In genomic region chr2:235641956-235642355, GRCh38 we compare ENCODE assay signal across 15 cellular contexts.
DNase-seq lines count a peak whose midpoint lies in the region; ATAC-seq and TF ChIP-seq lines count a peak whose summit lies in the region.
"Had no signal": no experiment of that assay in that cellular context is flagged by ENCODE, and none has a peak within 500 bp of the region (broad histone marks: within the 10 kb centered on the region; RNA-seq: fewer than 3 reads in every experiment).

No MANE protein-coding gene starts in this region.

- no peak overlapping the region for H3K23ac ChIP-seq in H9 (ENCODE audit: insufficient read length, low read depth, low read length)

- no peaks in the 10 kb centered on the region for H3K23me2 ChIP-seq in H9 (ENCODE audit: insufficient read length, low read depth, low read length, poor library complexity, severe bottlenecking)

- TF ChIP-seq EP300 in gastroesophageal sphincter (IDR thresholded peaks at IDR 0.05), result no peak

- H3K36me3 ChIP-seq in RWPE2 (ENCODE audit: low read depth) (no peaks in the 10 kb centered on the region), gastroesophageal sphincter (no peaks in the 10 kb centered on the region)
- H3K36me3 ChIP-seq: BE2C had no signal

- no peak for DNase-seq in H9
- DNase-seq in RWPE2 (ENCODE audit: low spot score), result no peak
- DNase-seq in stimulated activated effector memory CD8-positive, alpha-beta T cell treated with anti-CD3 and anti-CD28 coated beads, Interleukin-12 subunit alpha, Interleukin-12 subunit beta, amount 100 ng/mL, for 72 hours (ENCODE audit: low spot score in 2 of 2), result no peak
- DNase-seq in foreskin keratinocyte, result no peak
- DNase-seq: activated naive CD8-positive, alpha-beta T cell treated with anti-CD3 and anti-CD28 coated beads for 36 hours; BE2C; DMS153; kidney glomerular epithelial cell; NCI-H1105; stimulated activated CD4-positive, alpha-beta T cell treated with anti-CD3 and anti-CD28 coated beads, Interleukin-4, amount 100 ng/mL, for 24 hours had no signal

- no peak overlapping the region for H3K18ac ChIP-seq in H9 (ENCODE audit: insufficient read length, low read depth, low read length)

- H3K27ac ChIP-seq in H9 (ENCODE audit: insufficient read length, low read depth, low read length) (no peak overlapping the region), RWPE2 (ENCODE audit: poor library complexity, severe bottlenecking) (peak overlapping the region; percentile 13), gastroesophageal sphincter (peak overlapping the region in 3 of 4 donors; percentile 91 to 94 (median 92)), foreskin keratinocyte (no peak overlapping the region)
- H3K27ac ChIP-seq: KMS-11 had no signal

- H2BK120ac ChIP-seq in H9 (ENCODE audit: low read depth, low read length, poor library complexity, severe bottlenecking), result no peak overlapping the region

- no peak overlapping the region for H4K5ac ChIP-seq in H9 (ENCODE audit: insufficient read length, low read depth, low read length)

- no peak overlapping the region for H4K91ac ChIP-seq in H9 (ENCODE audit: insufficient read length, low read depth, low read length)

- H3T11ph ChIP-seq in H9 (ENCODE audit: low read length), result no peak overlapping the region

- no peak overlapping the region for H3K4me3 Mint-ChIP-seq in H9
- H3K4me3 Mint-ChIP-seq in stimulated activated effector memory CD8-positive, alpha-beta T cell treated with anti-CD3 and anti-CD28 coated beads, Interleukin-12 subunit alpha, Interleukin-12 subunit beta, amount 100 ng/mL, for 72 hours, result no peak overlapping the region
- H3K4me3 Mint-ChIP-seq: activated naive CD8-positive, alpha-beta T cell treated with anti-CD3 and anti-CD28 coated beads for 36 hours; activated T-cell treated with anti-CD3 and anti-CD28 coated beads, Interleukin-2, amount 50 U/mL, for 72 hours had no signal

- no peaks in the 10 kb centered on the region for H3K9me3 ChIP-seq in H9 (ENCODE audit: control insufficient read depth, low read depth, low read length)
- H3K9me3 ChIP-seq in RWPE2 (ENCODE audit: severe bottlenecking), result no peaks in the 10 kb centered on the region
- no peaks in the 10 kb centered on the region for H3K9me3 ChIP-seq in gastroesophageal sphincter
- H3K9me3 ChIP-seq: BE2C had no signal

- H3K4me1 ChIP-seq in H9 (ENCODE audit: insufficient read depth, low read length), result peaks cover 19% of the 10 kb centered on the region; the same call in 1 of the 2 replicates
- peaks cover 11% of the 10 kb centered on the region for H3K4me1 ChIP-seq in RWPE2 (ENCODE audit: insufficient read depth, poor library complexity, severe bottlenecking)
- H3K4me1 ChIP-seq in gastroesophageal sphincter, result peaks cover 26 to 76% (median 35%) of the 10 kb centered on the region in 3 donors
- H3K4me1 ChIP-seq in foreskin keratinocyte, result peaks cover 3% of the 10 kb centered on the region

- H3K79me1 ChIP-seq in H9 (ENCODE audit: insufficient read depth, low read depth, low read length, poor library complexity, severe bottlenecking), result no peaks in the 10 kb centered on the region

- H3K9me3 Mint-ChIP-seq in H9, result no peaks in the 10 kb centered on the region
- H3K9me3 Mint-ChIP-seq in stimulated activated effector memory CD8-positive, alpha-beta T cell treated with anti-CD3 and anti-CD28 coated beads, Interleukin-12 subunit alpha, Interleukin-12 subunit beta, amount 100 ng/mL, for 72 hours, result no peaks in the 10 kb centered on the region
- H3K9me3 Mint-ChIP-seq: activated naive CD8-positive, alpha-beta T cell treated with anti-CD3 and anti-CD28 coated beads for 36 hours; activated T-cell treated with anti-CD3 and anti-CD28 coated beads, Interleukin-2, amount 50 U/mL, for 72 hours had no signal

- H3K4ac ChIP-seq in H9 (ENCODE audit: low read depth, low read length), result no peak overlapping the region

- TF ChIP-seq POLR2A in gastroesophageal sphincter (IDR thresholded peaks at IDR 0.05), result no peak

- no peak overlapping the region for H2BK5ac ChIP-seq in H9 (ENCODE audit: insufficient read length, low read length)

- H3K27me3 ChIP-seq in H9 (ENCODE audit: insufficient read depth, low read length) (no peaks in the 10 kb centered on the region), RWPE2 (ENCODE audit: insufficient read depth, poor library complexity, severe bottlenecking) (no peaks in the 10 kb centered on the region), gastroesophageal sphincter (no peaks in the 10 kb centered on the region), foreskin keratinocyte (no peaks in the 10 kb centered on the region)
- H3K27me3 ChIP-seq: BE2C had no signal

- H3K4me2 ChIP-seq in H9 (ENCODE audit: insufficient read depth, insufficient read length, low read length), result no peak overlapping the region
- H3K4me2 ChIP-seq: KMS-11 had no signal

- no peak overlapping the region for H3K14ac ChIP-seq in H9 (ENCODE audit: insufficient read depth, low read length)

- no peaks in the 10 kb centered on the region; the same call in 1 of the 2 replicates for H3K79me2 ChIP-seq in H9 (ENCODE audit: insufficient read depth, low read length)

- H3K4me1 Mint-ChIP-seq in H9, result peaks cover 52 to 59% of the 10 kb centered on the region in 2 experiments
- H3K4me1 Mint-ChIP-seq in stimulated activated effector memory CD8-positive, alpha-beta T cell treated with anti-CD3 and anti-CD28 coated beads, Interleukin-12 subunit alpha, Interleukin-12 subunit beta, amount 100 ng/mL, for 72 hours, result peaks cover 44% of the 10 kb centered on the region

- ATAC-seq in RWPE2 (ENCODE audit: low read depth) (no peak), gastroesophageal sphincter (no peak), GM18868 (IDR thresholded peaks at IDR 0.05; ENCODE audit: unreplicated experiment) (no peak), foreskin keratinocyte (no peak), GM19397 (IDR thresholded peaks at IDR 0.05; ENCODE audit: unreplicated experiment) (no peak)
- no peak for ATAC-seq in stimulated activated effector memory CD8-positive, alpha-beta T cell treated with anti-CD3 and anti-CD28 coated beads, Interleukin-12 subunit alpha, Interleukin-12 subunit beta, amount 100 ng/mL, for 72 hours
- ATAC-seq: activated T-cell treated with anti-CD3 and anti-CD28 coated beads, Interleukin-2, amount 50 U/mL, for 72 hours had no signal

- peak overlapping the region in 2 of 3 experiments; percentile 11 to 92; a peak in 4 of 7 replicates for H3K27ac Mint-ChIP-seq in H9
- H3K27ac Mint-ChIP-seq in stimulated activated effector memory CD8-positive, alpha-beta T cell treated with anti-CD3 and anti-CD28 coated beads, Interleukin-12 subunit alpha, Interleukin-12 subunit beta, amount 100 ng/mL, for 72 hours, result peak overlapping the region; percentile 84
- H3K27ac Mint-ChIP-seq: activated naive CD8-positive, alpha-beta T cell treated with anti-CD3 and anti-CD28 coated beads for 36 hours; activated T-cell treated with anti-CD3 and anti-CD28 coated beads, Interleukin-2, amount 50 U/mL, for 72 hours had no signal

- H4K20me1 ChIP-seq in H9 (ENCODE audit: control insufficient read depth, insufficient read depth, insufficient read length), result no peaks in the 10 kb centered on the region

- no peak overlapping the region for H2AK5ac ChIP-seq in H9 (ENCODE audit: insufficient read length, low read length)

- TF ChIP-seq CTCF in H9 (conservative IDR thresholded peaks at IDR 0.05) (0 out of 3 replicates have a peak, but pooled peaks have one; percentile 12), RWPE2 (IDR thresholded peaks at IDR 0.05; ENCODE audit: poor library complexity, severe bottlenecking) (no peak), gastroesophageal sphincter (IDR thresholded peaks at IDR 0.05) (no peak), foreskin keratinocyte (conservative IDR thresholded peaks at IDR 0.05) (no peak)

- H3K56ac ChIP-seq in H9 (ENCODE audit: insufficient read length, low read depth, low read length), result no peak overlapping the region

- no peak overlapping the region for H3K9ac ChIP-seq in H9 (ENCODE audit: extremely low read depth, insufficient read length, low read length)
- H3K9ac ChIP-seq: KMS-11 had no signal

- H3K27me3 Mint-ChIP-seq in H9 (ENCODE audit: low read depth), result no peaks in the 10 kb centered on the region

- WGBS in H9 (ENCODE audit: extremely low coverage, insufficient read length, low lambda C conversion rate), result no CpG with 5 or more reads among the region's 8 CpGs
- 35 to 47% methylated on average over 2 of the region's 8 CpGs for WGBS in gastroesophageal sphincter (ENCODE audit: low coverage in 1 of 2), 2 donors

- H3K36me3 Mint-ChIP-seq in H9 (ENCODE audit: insufficient read depth in 1 of 3, low read depth in 3 of 3), result no peaks in the 10 kb centered on the region
- H3K36me3 Mint-ChIP-seq in stimulated activated effector memory CD8-positive, alpha-beta T cell treated with anti-CD3 and anti-CD28 coated beads, Interleukin-12 subunit alpha, Interleukin-12 subunit beta, amount 100 ng/mL, for 72 hours, result no peaks in the 10 kb centered on the region
- H3K36me3 Mint-ChIP-seq: activated naive CD8-positive, alpha-beta T cell treated with anti-CD3 and anti-CD28 coated beads for 36 hours had no signal

- H2BK12ac ChIP-seq in H9 (ENCODE audit: insufficient read length, low read depth, low read length), result no peak overlapping the region

- no peak overlapping the region for H2BK15ac ChIP-seq in H9 (ENCODE audit: low read depth, low read length)

- no peak overlapping the region for H4K8ac ChIP-seq in H9 (replicated peaks; ENCODE audit: insufficient read length, low read depth, low read length)

- H3K4me3 ChIP-seq in RWPE2 (ENCODE audit: severe bottlenecking), result no peak overlapping the region
- no peak overlapping the region for H3K4me3 ChIP-seq in gastroesophageal sphincter

- H2AFZ ChIP-seq in H9 (ENCODE audit: low read length), result no peak overlapping the region

- H2BK20ac ChIP-seq in H9 (ENCODE audit: low read depth, low read length, poor library complexity, severe bottlenecking), result no peak overlapping the region

Comparison
In these comparisons a context has a peak if more than half of its experiments do, and no peak if none do; other contexts are left out.
1. H3K27ac ChIP-seq: peak in RWPE2 (single experiment) and gastroesophageal sphincter (3 of 4); none in H9 (single experiment) and foreskin keratinocyte (single experiment).